8 cellular contexts compared by ENCODE assay signal in genomic region chr1:32651461-32652073, GRCh38. TPM values are rescaled to one million over a fixed set of nuclear protein-coding genes. Genes with fewer than 3 reads are reported as not detected.
A peak's percentile ranks its signal among the peaks of the same experiment; 100 is the strongest.
DNase-seq lines count a peak whose midpoint lies in the region; ATAC-seq, FAIRE-seq and TF ChIP-seq lines count a peak whose summit lies in the region.

No MANE protein-coding gene starts in this region.

- H3K4me1 ChIP-seq in A549 (peaks cover 23% of the 10 kb centered on the region), lung (ENCODE audit: control insufficient read depth in 2 of 2, insufficient read depth in 2 of 2, low read length in 2 of 2) (peaks cover 0 to 9% of the 10 kb centered on the region in 2 donors), aorta (ENCODE audit: control insufficient read depth in 1 of 2, insufficient read depth in 2 of 2, low read length in 2 of 2) (peaks cover 0 to 4% of the 10 kb centered on the region in 2 donors)

- TF ChIP-seq RAD21 in A549 (conservative IDR thresholded peaks at IDR 0.05 in 1 of 2, IDR thresholded peaks at IDR 0.05 in 1 of 2), result no peak

- intact Hi-C loops in aorta (cut with DNase I), result loop anchor here in 1 of 2 donors (2.0 kb wide), 1 partner anchor 51 kb away; the partner anchor contains the start of gene SYNC

- H3K36me3 Mint-ChIP-seq in central memory CD8-positive, alpha-beta T cell (ENCODE audit: insufficient read depth), result peaks cover 60% of the 10 kb centered on the region

- POLR2A ChIA-PET in A549 (lab: Yijun Ruan, JAX), result interaction anchor here (0.5 to 1.7 kb wide), 14 partner anchors 9 to 257 kb away, joined by 3 to 8 read pairs (median 4); partner anchors contain the start of genes BSDC1 and ZBTB8A

- H3K4me3 ChIP-seq in A549, result peak overlapping the region; percentile 69
- H3K4me3 ChIP-seq in Jurkat, Clone E6-1 (ENCODE audit: low read length), result peak overlapping the region; percentile 93
- peak overlapping the region; percentile 59 for H3K4me3 ChIP-seq in lung
- peak overlapping the region; percentile 5 to 69 for H3K4me3 ChIP-seq in aorta (ENCODE audit: low read length in 2 of 2)

- no peak for TF ChIP-seq EP300 in A549 (IDR thresholded peaks at IDR 0.05)

- peak overlapping the region; percentile 90 for H3K4me2 ChIP-seq in A549

- FAIRE-seq in A549 (lab: Jason Lieb, UNC), result no peak

- H3K9me3 ChIP-seq in A549 (no peaks in the 10 kb centered on the region), lung (ENCODE audit: control insufficient read depth in 2 of 2, insufficient read depth in 1 of 2, low read length in 1 of 2) (no peaks in the 10 kb centered on the region), aorta (ENCODE audit: control insufficient read depth, low read length) (no peaks in the 10 kb centered on the region)

- no peak for TF ChIP-seq POLR2A in A549 (IDR thresholded peaks at IDR 0.05; ENCODE audit: low read length)

- TF ChIP-seq CTCF in A549 (IDR thresholded peaks at IDR 0.05), result no peak
- TF ChIP-seq CTCF in lung (IDR thresholded peaks at IDR 0.05; ENCODE audit: control extremely low read depth, extremely low read depth), result no peak

- WGBS in A549 (ENCODE audit: missing lambda C conversion rate), result 2% methylated on average over 19 of the region's 43 CpGs
- 0% methylated on average over 41 to 43 of the region's 43 CpGs for WGBS in lung, 2 donors
- 0 to 1% methylated on average over 40 to 43 of the region's 43 CpGs for WGBS in aorta, 2 donors

- peak in 1 of 2 experiments; percentile 20 for DNase-seq in A549 (ENCODE audit: low read depth in 1 of 2, low spot score in 1 of 2)
- no peak for DNase-seq in Jurkat, Clone E6-1 (ENCODE audit: low read depth, low spot score)
- DNase-seq in central memory CD8-positive, alpha-beta T cell (ENCODE audit: low spot score in 2 of 2), result no peak
- no peak for DNase-seq in lung (ENCODE audit: low spot score)
- DNase-seq in aorta, result no peak
- DNase-seq in LoVo (ENCODE audit: low spot score), result no peak
- DNase-seq in activated gamma-delta T cell treated with Interleukin-2 at 50 U/mL for 16 hours, result no peak

- H3K27ac ChIP-seq in A549 (peak overlapping the region; percentile 88 to 98), lung (ENCODE audit: low read depth in 1 of 2, low read length in 1 of 2) (peak overlapping the region; percentile 94 to 97), aorta (ENCODE audit: low read depth in 1 of 2, low read length in 2 of 2) (peak overlapping the region; percentile 50 to 53)

- no peaks in the 10 kb centered on the region for H3K9me3 Mint-ChIP-seq in central memory CD8-positive, alpha-beta T cell

- peak overlapping the region; percentile 80 for H3K4me3 Mint-ChIP-seq in central memory CD8-positive, alpha-beta T cell

- H3K27me3 ChIP-seq in lung (ENCODE audit: control insufficient read depth, insufficient read depth) (no peaks in the 10 kb centered on the region), aorta (ENCODE audit: control insufficient read depth in 1 of 2, insufficient read depth in 2 of 2, low read length in 1 of 2) (no peaks in the 10 kb centered on the region)

- CTCF ChIA-PET in A549 (lab: Yijun Ruan, JAX), result interaction anchor here (1.2 kb wide), 1 partner anchor 61 kb away, joined by 3 read pairs; no protein-coding TSS in a partner anchor

- peak; percentile 32 to 37; a peak in 5 of 6 replicates for ATAC-seq in A549
- peak; percentile 2 for ATAC-seq in GM18499 (IDR thresholded peaks at IDR 0.05; ENCODE audit: insufficient read depth, unreplicated experiment)
- no peak for ATAC-seq in central memory CD8-positive, alpha-beta T cell (replicated peaks; ENCODE audit: extremely low read depth, poor library complexity, severe bottlenecking)
- peak; percentile 1 for ATAC-seq in lung (ENCODE audit: insufficient read depth, low FRiP score)
- ATAC-seq in aorta (ENCODE audit: low FRiP score), result peak; percentile 44

- peaks cover 48% of the 10 kb centered on the region for H3K4me1 Mint-ChIP-seq in central memory CD8-positive, alpha-beta T cell

- H3K27ac Mint-ChIP-seq in central memory CD8-positive, alpha-beta T cell (ENCODE audit: low read depth), result peak overlapping the region; percentile 98

- H3K36me3 ChIP-seq in lung (ENCODE audit: control insufficient read depth in 2 of 2, insufficient read depth in 2 of 2, low read length in 2 of 2) (peaks cover 5 to 12% of the 10 kb centered on the region in 2 donors), aorta (ENCODE audit: control insufficient read depth in 1 of 2, insufficient read depth in 2 of 2, low read length in 1 of 2) (no peaks in the 10 kb centered on the region)

- H3K27me3 Mint-ChIP-seq in central memory CD8-positive, alpha-beta T cell, result no peaks in the 10 kb centered on the region

TF ChIP-seq in A549, 52 proteins besides CTCF, POLR2A, EP300 and RAD21:
- TF ChIP-seq CBX8 (IDR thresholded peaks at IDR 0.05) (no peak), MAX (IDR thresholded peaks at IDR 0.05) (peak; percentile 42; the same call in 1 of the 2 replicates), PHF8 (IDR thresholded peaks at IDR 0.05; ENCODE audit: borderline replicate concordance, low read depth) (peak; percentile 67)

RNA-seq across cellular contexts. Expression of gene RBBP4, which starts 0.6 kb away (rescaled TPM):
- polyA plus RNA-seq in A549 (2011; rRNA removed) (134 and 137 TPM in 2 replicates), A549 (2017; fragmentation: RNase III; extraction: RNeasy Plus Mini Kit Qiagen cat#74134 plus additional on column Dnase treatment) (107 to 109 TPM (median 108 TPM) in 3 replicates), lung (10 to 100 TPM; 37.7 to 63.5 TPM), aorta (10 to 100 TPM; 31.4 to 41.3 TPM)
- 60.0 and 61.5 TPM in 2 replicates for polyA plus RNA-seq in A549 (2012; cell fraction: cytosol; rRNA removed)
- 36.6 and 47.6 TPM in 2 replicates for polyA plus RNA-seq in A549 (2012; cell fraction: nucleus; rRNA removed)
- 107 and 110 TPM in 2 replicates for polyA minus RNA-seq in A549 (2011; rRNA and poly(A)+ RNA removed)
- 493 TPM for polyA plus RNA-seq in Jurkat, Clone E6-1 (2012; ENCODE audit: insufficient read depth, insufficient read length)
- total RNA-seq in lung (100 to 1,000 TPM; 151 to 205 TPM), aorta (100 to 1,000 TPM; 106 to 114 TPM)

RNA-seq across cellular contexts. Expression of gene ZBTB8OS, which starts 1.2 kb away (rescaled TPM):
- 69.9 and 85.4 TPM in 2 replicates for polyA plus RNA-seq in A549 (2011; rRNA removed)
- polyA plus RNA-seq in A549 (2012; cell fraction: cytosol; rRNA removed), result 30.3 and 47.1 TPM in 2 replicates
- polyA plus RNA-seq in A549 (2012; cell fraction: nucleus; rRNA removed), result 7.8 and 13.8 TPM in 2 replicates
- polyA plus RNA-seq in A549 (2017; fragmentation: RNase III; extraction: RNeasy Plus Mini Kit Qiagen cat#74134 plus additional on column Dnase treatment), result 101 to 106 TPM (median 104 TPM) in 3 replicates
- 7.9 TPM in 2 replicates for polyA minus RNA-seq in A549 (2011; rRNA and poly(A)+ RNA removed)
- 105 TPM for polyA plus RNA-seq in Jurkat, Clone E6-1 (2012; ENCODE audit: insufficient read depth, insufficient read length)
- total RNA-seq in lung, result 10 to 100 TPM; 26.7 to 40.1 TPM
- 10 to 100 TPM; 52.5 to 86.1 TPM for polyA plus RNA-seq in lung
- total RNA-seq in aorta, result 10 to 100 TPM; 36.3 to 37.8 TPM
- 10 to 100 TPM; 43.6 to 78.3 TPM for polyA plus RNA-seq in aorta

RNA-seq across cellular contexts. Expression of gene SYNC, which starts 51.0 kb away (rescaled TPM):
- polyA plus RNA-seq in A549 (2011; rRNA removed) (5.5 and 7.7 TPM in 2 replicates), A549 (2017; fragmentation: RNase III; extraction: RNeasy Plus Mini Kit Qiagen cat#74134 plus additional on column Dnase treatment) (10.0 to 12.0 TPM (median 11.6 TPM) in 3 replicates), lung (1 to 10 TPM; 2.0 to 5.4 TPM), aorta (10 to 100 TPM; 11.4 to 36.8 TPM)
- 2.8 TPM in 2 replicates for polyA plus RNA-seq in A549 (2012; cell fraction: cytosol; rRNA removed)
- 1.5 and 4.2 TPM in 2 replicates for polyA plus RNA-seq in A549 (2012; cell fraction: nucleus; rRNA removed)
- 4.1 and 5.0 TPM in 2 replicates for polyA minus RNA-seq in A549 (2011; rRNA and poly(A)+ RNA removed)
- polyA plus RNA-seq in Jurkat, Clone E6-1 (2012; ENCODE audit: insufficient read depth, insufficient read length), result not detected
- total RNA-seq in lung (10 to 100 TPM in 1 of 2 donors, 1 to 10 TPM in 1; 6.0 to 15.4 TPM), aorta (10 to 100 TPM; 37.5 to 89.8 TPM)

Comparison
In these comparisons a context has a peak if more than half of its experiments do, and no peak if none do; other contexts are left out.
1. H3K4me3 ChIP-seq: peak in every context shown above with its lines; median percentile 93 in Jurkat, Clone E6-1; 69 in A549; 59 in lung; 37 in aorta.